Comparison of ENCODE assay signal across 9 cellular contexts in genomic region chr5:40405230-40405629, GRCh38.
DNase-seq lines count a peak whose midpoint lies in the region; ATAC-seq and TF ChIP-seq lines count a peak whose summit lies in the region.
"Had no signal": no experiment of that assay in that cellular context is flagged by ENCODE, and none has a peak within 500 bp of the region (broad histone marks: within the 10 kb centered on the region; RNA-seq: fewer than 3 reads in every experiment).

No MANE protein-coding gene starts in this region.

- no peak overlapping the region for H3K4me3 Mint-ChIP-seq in CD8-positive, alpha-beta T cell

- H3K4me1 Mint-ChIP-seq in CD8-positive, alpha-beta T cell (ENCODE audit: low read depth) = peaks cover 80% of the 10 kb centered on the region

- no peaks in the 10 kb centered on the region for H3K27me3 Mint-ChIP-seq in CD8-positive, alpha-beta T cell (ENCODE audit: low read depth)

- H3K36me3 Mint-ChIP-seq in CD8-positive, alpha-beta T cell = peaks cover 3% of the 10 kb centered on the region

- H3K4me3 ChIP-seq in CD8-positive, alpha-beta T cell (ENCODE audit: low read depth, low read length) = no peak overlapping the region
- H3K4me3 ChIP-seq in choroid plexus epithelial cell (ENCODE audit: low read depth, low read length) (no peak overlapping the region), muscle layer of duodenum (ENCODE audit: low read depth in 1 of 2, low read length in 2 of 2) (no peak overlapping the region)

- H3K4me1 ChIP-seq in CD8-positive, alpha-beta T cell (ENCODE audit: insufficient read depth, low read length) = peaks cover 57% of the 10 kb centered on the region
- no peaks in the 10 kb centered on the region for H3K4me1 ChIP-seq in muscle layer of duodenum (ENCODE audit: control insufficient read depth in 1 of 2, insufficient read depth in 2 of 2, low read length in 2 of 2)

- no peak for DNase-seq in CD8-positive, alpha-beta T cell
- DNase-seq in MV-4-11 (lab: John Stamatoyannopoulos, UW) (peak; percentile 80), choroid plexus epithelial cell (ENCODE audit: low read depth) (peak; percentile 82), NCI-H774 (lab: John Stamatoyannopoulos, UW) (no peak), DMS53 treated with DMSO at 0.1 percent for 48 hours (lab: John Stamatoyannopoulos, UW; ENCODE audit: unreplicated experiment) (no peak)
- DNase-seq: activated gamma-delta T cell had no signal

- peak overlapping the region; percentile 97 for H3K27ac Mint-ChIP-seq in CD8-positive, alpha-beta T cell

- intact Hi-C loops in CD8-positive, alpha-beta T cell (cut with DNase I, micrococcal nuclease) = loop anchor here (2.0 to 5.0 kb wide), 2 partner anchors 16 to 38 kb away; no protein-coding TSS in a partner anchor

- TF ChIP-seq CTCF in CD8-positive, alpha-beta T cell (IDR thresholded peaks at IDR 0.05) = no peak
- TF ChIP-seq CTCF in choroid plexus epithelial cell (conservative IDR thresholded peaks at IDR 0.05; ENCODE audit: low read depth, low read length) = no peak

- no peaks in the 10 kb centered on the region for H3K27me3 ChIP-seq in CD8-positive, alpha-beta T cell (ENCODE audit: insufficient read depth, low read length)
- no peaks in the 10 kb centered on the region for H3K27me3 ChIP-seq in muscle layer of duodenum (ENCODE audit: low read depth, low read length)

- H3K9me3 ChIP-seq in CD8-positive, alpha-beta T cell (ENCODE audit: low read length) = no peaks in the 10 kb centered on the region
- no peaks in the 10 kb centered on the region for H3K9me3 ChIP-seq in muscle layer of duodenum (ENCODE audit: control insufficient read depth in 1 of 2, low read length in 2 of 2)

- no peaks in the 10 kb centered on the region for H3K36me3 ChIP-seq in CD8-positive, alpha-beta T cell (ENCODE audit: insufficient read depth, low read length)
- H3K36me3 ChIP-seq in muscle layer of duodenum (ENCODE audit: control insufficient read depth in 1 of 2, insufficient read depth in 2 of 2, low read length in 2 of 2) = no peaks in the 10 kb centered on the region

- no peak for ATAC-seq in CD8-positive, alpha-beta T cell
- ATAC-seq in HG03108 (IDR thresholded peaks at IDR 0.05; ENCODE audit: unreplicated experiment) = no peak
- ATAC-seq in GM19397 (IDR thresholded peaks at IDR 0.05; ENCODE audit: unreplicated experiment) = no peak

- POLR2A ChIA-PET in CD8-positive, alpha-beta T cell (lab: Charles Lee) = interaction anchor here (0.7 to 1.6 kb wide), 3 partner anchors 15 to 126 kb away, joined by 3 to 5 read pairs (median 3); no protein-coding TSS in a partner anchor

- peaks cover 2% of the 10 kb centered on the region for H3K9me3 Mint-ChIP-seq in CD8-positive, alpha-beta T cell

- H3K27ac ChIP-seq in CD8-positive, alpha-beta T cell (ENCODE audit: low read depth, low read length) = peak overlapping the region; percentile 1
- H3K27ac ChIP-seq in muscle layer of duodenum (ENCODE audit: low read length) = peak overlapping the region; percentile 68

- CTCF ChIA-PET in CD8-positive, alpha-beta T cell (lab: Charles Lee) = interaction anchor here (0.7 to 1.2 kb wide), 3 partner anchors 13 to 37 kb away, joined by 3 to 5 read pairs (median 3); no protein-coding TSS in a partner anchor

Comparison
In these comparisons a context has a peak if more than half of its experiments do, and no peak if none do; other contexts are left out.
1. DNase-seq: peak in MV-4-11 (single experiment) and choroid plexus epithelial cell (single experiment); none in CD8-positive, alpha-beta T cell (0 of 7), NCI-H774 (single experiment) and DMS53 treated with DMSO at 0.1 percent for 48 hours (single experiment).